Comparison of ENCODE assay signal across 18 cellular contexts in the genomic region with DNA sequence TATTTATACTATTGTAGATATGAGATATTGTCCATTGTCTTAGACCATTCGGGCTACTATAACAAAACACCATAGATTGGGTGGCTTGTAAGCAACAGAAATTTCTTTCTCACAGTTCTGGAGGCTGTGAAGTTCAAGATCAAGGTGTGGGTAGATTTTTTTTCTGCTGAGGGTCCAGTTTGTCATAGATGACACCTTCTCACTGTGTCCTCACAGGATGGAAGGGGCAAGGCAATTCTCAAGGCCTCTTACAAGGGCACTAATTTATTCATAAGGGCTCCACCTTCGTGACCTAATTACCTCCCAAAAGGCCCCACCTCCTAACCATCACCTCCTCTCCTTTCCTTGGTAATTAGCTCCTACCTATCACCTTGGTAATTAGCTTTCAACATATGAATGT.
DNase-seq lines count a peak whose midpoint lies in the region; ATAC-seq and TF ChIP-seq lines count a peak whose summit lies in the region.
"Had no signal": no experiment of that assay in that cellular context is flagged by ENCODE, and none has a peak within 500 bp of the region (broad histone marks: within the 10 kb centered on the region; RNA-seq: fewer than 3 reads in every experiment).

No MANE protein-coding gene starts in this region.

- H3K4me3 Mint-ChIP-seq in activated CD4-positive, alpha-beta T cell treated with anti-CD3 and anti-CD28 coated beads, Interleukin-2, amount 10 ng/mL, durations not matched to agents 24 days and 14 days = no peak overlapping the region
- H3K4me3 Mint-ChIP-seq in activated naive CD8-positive, alpha-beta T cell treated with anti-CD3 and anti-CD28 coated beads, Interleukin-2, amount 50 U/mL, for 24 hours = no peak overlapping the region
- H3K4me3 Mint-ChIP-seq in progenitor cell of endocrine pancreas (ENCODE audit: low read depth) = no peak overlapping the region
- H3K4me3 Mint-ChIP-seq: brain had no signal

- DNase-seq in activated CD4-positive, alpha-beta T cell treated with anti-CD3 and anti-CD28 coated beads, Interleukin-2, amount 10 ng/mL, durations not matched to agents 24 days and 14 days = no peak
- no peak for DNase-seq in activated CD4-positive, alpha-beta T cell treated with anti-CD3 and anti-CD28 coated beads for 1 hour
- DNase-seq in Panc1 (ENCODE audit: low read depth, low spot score) (no peak), spleen (no peak), progenitor cell of endocrine pancreas (ENCODE audit: low spot score, unreplicated experiment) (no peak), germinal center (ENCODE audit: low spot score) (no peak), foreskin melanocyte (no peak)
- DNase-seq in activated naive CD8-positive, alpha-beta T cell treated with anti-CD3 and anti-CD28 coated beads, Interleukin-2, amount 50 U/mL, for 24 hours = no peak
- DNase-seq: 8988T; BE2C; head of caudate nucleus; NCI-H1417 treated with DMSO at 0.1 percent for 48 hours; NCI-H524 treated with DMSO at 0.1 percent for 48 hours; posterior cingulate gyrus; stimulated activated CD4-positive, alpha-beta T cell treated with anti-CD3 and anti-CD28 coated beads, Interleukin-1b, Interleukin-23, amount 100 ng/mL, for 48 hours; stomach; upper lobe of left lung had no signal

- intact Hi-C loops in activated CD4-positive, alpha-beta T cell treated with anti-CD3 and anti-CD28 coated beads, Interleukin-2, amount 10 ng/mL, durations not matched to agents 24 days and 14 days (cut with micrococcal nuclease) = no loop called here
- intact Hi-C loops in Panc1 (cut with micrococcal nuclease; ENCODE audit: unreplicated experiment) (no loop called here), spleen (cut with DNase I; ENCODE audit: low total_unique reads) (no loop called here)

- peaks cover 73% of the 10 kb centered on the region for H3K4me1 Mint-ChIP-seq in activated CD4-positive, alpha-beta T cell treated with anti-CD3 and anti-CD28 coated beads, Interleukin-2, amount 10 ng/mL, durations not matched to agents 24 days and 14 days
- H3K4me1 Mint-ChIP-seq in activated naive CD8-positive, alpha-beta T cell treated with anti-CD3 and anti-CD28 coated beads, Interleukin-2, amount 50 U/mL, for 24 hours = peaks cover 78% of the 10 kb centered on the region
- H3K4me1 Mint-ChIP-seq in progenitor cell of endocrine pancreas (ENCODE audit: low read depth) = peaks cover 9% of the 10 kb centered on the region

- H3K9me3 ChIP-seq in Panc1 (ENCODE audit: control insufficient read depth, insufficient read depth, low read depth, low read length) (no peaks in the 10 kb centered on the region; the same call in 1 of the 2 replicates), spleen (peaks cover 0 to 9% (median 0%) of the 10 kb centered on the region in 8 donors)
- H3K9me3 ChIP-seq: BE2C, stomach, upper lobe of left lung had no signal

- no peak for TF ChIP-seq CTCF in Panc1 (IDR thresholded peaks at IDR 0.05)
- no peak for TF ChIP-seq CTCF in spleen (IDR thresholded peaks at IDR 0.05 in 8 of 11, conservative IDR thresholded peaks at IDR 0.05 in 3 of 11)
- TF ChIP-seq CTCF in progenitor cell of endocrine pancreas (IDR thresholded peaks at IDR 0.05; ENCODE audit: unreplicated experiment) = no peak

- H3K4me3 ChIP-seq in Panc1 (ENCODE audit: low read depth in 2 of 2, low read length in 2 of 2) (no peak overlapping the region), spleen (no peak overlapping the region)
- H3K4me3 ChIP-seq: stomach, upper lobe of left lung had no signal

- no peak for ATAC-seq in Panc1
- ATAC-seq in activated naive CD8-positive, alpha-beta T cell treated with anti-CD3 and anti-CD28 coated beads, Interleukin-2, amount 50 U/mL, for 24 hours = no peak

- H3K27me3 ChIP-seq in Panc1 (ENCODE audit: control insufficient read depth, insufficient read depth, low read length) (no peaks in the 10 kb centered on the region), spleen (replicated peaks in 1 of 7) (no peaks in the 10 kb centered on the region)
- H3K27me3 ChIP-seq: BE2C, stomach, upper lobe of left lung had no signal

- H3K4me1 ChIP-seq in Panc1 (ENCODE audit: control insufficient read depth, insufficient read depth, low read length) = peaks cover 16% of the 10 kb centered on the region
- peaks cover 11 to 95% (median 50%) of the 10 kb centered on the region in 6 donors for H3K4me1 ChIP-seq in spleen

- H3K27ac ChIP-seq in Panc1 (ENCODE audit: low read length) = peak overlapping the region; percentile 59
- H3K27ac ChIP-seq in spleen = peak overlapping the region in 7 of 8 donors; percentile 41 to 75 (median 64)

- in situ Hi-C loops in Panc1 (cut with HindIII; ENCODE audit: low pct_unique_long_range_greater_than_20kb, low sequenced_read_pairs) = no loop called here

- H3K36me3 Mint-ChIP-seq in activated CD4-positive, alpha-beta T cell treated with anti-CD3 and anti-CD28 coated beads, Interleukin-2, amount 10 ng/mL, durations not matched to agents 24 days and 14 days (ENCODE audit: low read depth) = peaks cover 23% of the 10 kb centered on the region
- peaks cover 9% of the 10 kb centered on the region for H3K36me3 Mint-ChIP-seq in activated naive CD8-positive, alpha-beta T cell treated with anti-CD3 and anti-CD28 coated beads, Interleukin-2, amount 50 U/mL, for 24 hours (ENCODE audit: low read depth)
- H3K36me3 Mint-ChIP-seq in progenitor cell of endocrine pancreas (ENCODE audit: insufficient read depth) = no peaks in the 10 kb centered on the region
- H3K36me3 Mint-ChIP-seq: brain had no signal

- CTCF ChIA-PET in Panc1 (lab: Charles Lee) = no interaction called here

- BruUV-seq in Panc1 (replicated peaks; lab: Mats Ljungman, UMichigan) = no TSS peak

- H3K9me3 Mint-ChIP-seq in activated CD4-positive, alpha-beta T cell treated with anti-CD3 and anti-CD28 coated beads, Interleukin-2, amount 10 ng/mL, durations not matched to agents 24 days and 14 days = peaks cover 11% of the 10 kb centered on the region
- H3K9me3 Mint-ChIP-seq in activated naive CD8-positive, alpha-beta T cell treated with anti-CD3 and anti-CD28 coated beads, Interleukin-2, amount 50 U/mL, for 24 hours = peaks cover 10% of the 10 kb centered on the region
- H3K9me3 Mint-ChIP-seq in progenitor cell of endocrine pancreas (ENCODE audit: low read depth) = peaks cover 8% of the 10 kb centered on the region

- H3K27ac Mint-ChIP-seq in activated CD4-positive, alpha-beta T cell treated with anti-CD3 and anti-CD28 coated beads, Interleukin-2, amount 10 ng/mL, durations not matched to agents 24 days and 14 days = peak overlapping the region; percentile 89
- peak overlapping the region; percentile 78 for H3K27ac Mint-ChIP-seq in activated naive CD8-positive, alpha-beta T cell treated with anti-CD3 and anti-CD28 coated beads, Interleukin-2, amount 50 U/mL, for 24 hours
- H3K27ac Mint-ChIP-seq in progenitor cell of endocrine pancreas = no peak overlapping the region
- H3K27ac Mint-ChIP-seq: brain had no signal

- peaks cover 5% of the 10 kb centered on the region for H3K27me3 Mint-ChIP-seq in activated CD4-positive, alpha-beta T cell treated with anti-CD3 and anti-CD28 coated beads, Interleukin-2, amount 10 ng/mL, durations not matched to agents 24 days and 14 days
- H3K27me3 Mint-ChIP-seq in activated naive CD8-positive, alpha-beta T cell treated with anti-CD3 and anti-CD28 coated beads, Interleukin-2, amount 50 U/mL, for 24 hours = no peaks in the 10 kb centered on the region
- no peaks in the 10 kb centered on the region for H3K27me3 Mint-ChIP-seq in progenitor cell of endocrine pancreas

- H3K36me3 ChIP-seq in Panc1 (ENCODE audit: control insufficient read depth, insufficient read depth, low read length) = no peaks in the 10 kb centered on the region
- no peaks in the 10 kb centered on the region for H3K36me3 ChIP-seq in spleen
- H3K36me3 ChIP-seq: BE2C, stomach, upper lobe of left lung had no signal

- no peak for TF ChIP-seq POLR2A in spleen (IDR thresholded peaks at IDR 0.05)

- POLR2A ChIA-PET in Panc1 (lab: Charles Lee) = no interaction called here

- 83 to 95% (median 93%) methylated on average over 2 of the region's 2 CpGs for WGBS in spleen, 5 donors
